ENCODE assay signal across 9 cellular contexts in the genomic region with DNA sequence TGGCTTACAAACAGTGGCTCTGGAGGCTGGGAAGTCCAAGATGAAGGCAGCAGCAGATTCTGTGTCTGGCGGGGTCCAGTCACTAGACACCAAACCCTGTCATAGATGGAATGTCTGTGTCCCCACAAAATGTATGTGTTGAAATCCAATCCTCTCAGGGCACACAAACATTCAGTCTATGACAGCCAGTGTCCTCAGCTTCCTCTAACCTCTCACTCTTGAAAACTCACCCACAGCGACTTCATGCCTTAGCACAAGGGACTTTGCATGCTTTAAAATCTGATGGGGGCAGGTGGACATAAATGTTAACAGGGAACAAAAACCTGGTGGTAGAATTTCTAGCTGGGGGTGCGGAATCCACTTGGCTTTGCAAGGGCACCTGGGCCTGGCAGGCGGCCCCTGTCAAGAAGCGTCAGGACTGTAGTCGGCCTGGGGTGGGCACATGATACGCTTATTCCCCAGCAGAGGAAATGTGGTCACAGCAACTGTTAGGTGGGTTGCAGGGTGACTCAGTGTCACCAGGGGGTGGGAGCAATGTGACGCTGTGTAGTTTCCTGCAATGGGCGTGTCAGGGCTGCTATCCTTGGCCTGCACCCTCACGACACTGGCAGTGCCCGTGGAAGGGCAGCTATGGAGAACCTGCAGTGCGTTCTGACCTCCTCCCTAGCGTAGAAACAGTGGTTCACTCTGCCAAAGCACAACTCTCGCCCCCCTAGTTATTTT. TPM values are rescaled to one million over a fixed set of nuclear protein-coding genes. Genes with fewer than 3 reads are reported as not detected.
DNase-seq lines count a peak whose midpoint lies in the region; ATAC-seq and TF ChIP-seq lines count a peak whose summit lies in the region.
"Had no signal": no experiment of that assay in that cellular context is flagged by ENCODE, and none has a peak within 500 bp of the region (broad histone marks: within the 10 kb centered on the region; RNA-seq: fewer than 3 reads in every experiment).

No MANE protein-coding gene starts in this region.

- POLR2A ChIA-PET in activated CD8-positive, alpha-beta T cell treated with anti-CD3 and anti-CD28 coated beads for 36 hours (lab: Charles Lee): interaction anchor here (0.6 to 4.8 kb wide), 10 partner anchors 9 to 92 kb away, joined by 3 to 34 read pairs (median 4); a partner anchor contains a TSS

- H3K9me3 Mint-ChIP-seq in activated CD8-positive, alpha-beta T cell treated with anti-CD3 and anti-CD28 coated beads for 36 hours: no peaks in the 10 kb centered on the region

- intact Hi-C loops in activated CD8-positive, alpha-beta T cell treated with anti-CD3 and anti-CD28 coated beads for 36 hours (cut with micrococcal nuclease): loop anchor here (2.0 kb wide), 2 partner anchors 15 to 145 kb away; no protein-coding TSS in a partner anchor
- intact Hi-C loops in left cardiac atrium (cut with DNase I): no loop called here

- no peak for TF ChIP-seq CTCF in activated CD8-positive, alpha-beta T cell treated with anti-CD3 and anti-CD28 coated beads for 36 hours (IDR thresholded peaks at IDR 0.05)

- peak; percentile 96 for DNase-seq in activated CD8-positive, alpha-beta T cell treated with anti-CD3 and anti-CD28 coated beads for 36 hours
- DNase-seq in left cardiac atrium (no peak), RKO (ENCODE audit: low spot score) (no peak), cerebellar cortex (ENCODE audit: low spot score) (no peak), NCI-H69 (lab: John Stamatoyannopoulos, UW) (no peak)
- DNase-seq in stimulated activated CD8-positive, alpha-beta memory T cell treated with anti-CD3 and anti-CD28 coated beads, Interleukin-4, amount 100 ng/mL, for 4 hours (ENCODE audit: low read depth in 2 of 2, low spot score in 1 of 2): peak; percentile 73 to 88

- H3K4me1 Mint-ChIP-seq in activated CD8-positive, alpha-beta T cell treated with anti-CD3 and anti-CD28 coated beads for 36 hours (ENCODE audit: low read depth): peaks cover 86% of the 10 kb centered on the region

- peak overlapping the region; percentile 60 for H3K4me3 Mint-ChIP-seq in activated CD8-positive, alpha-beta T cell treated with anti-CD3 and anti-CD28 coated beads for 36 hours

- H3K27ac Mint-ChIP-seq in activated CD8-positive, alpha-beta T cell treated with anti-CD3 and anti-CD28 coated beads for 36 hours: peak overlapping the region; percentile 99

- H3K27me3 Mint-ChIP-seq in activated CD8-positive, alpha-beta T cell treated with anti-CD3 and anti-CD28 coated beads for 36 hours: no peaks in the 10 kb centered on the region

- ATAC-seq in GM21619 (IDR thresholded peaks at IDR 0.05; ENCODE audit: unreplicated experiment) (peak; percentile 66), left cardiac atrium (peak; percentile 24 to 70), HG02571 (IDR thresholded peaks at IDR 0.05; ENCODE audit: unreplicated experiment) (no peak)
- ATAC-seq in activated CD8-positive, alpha-beta T cell treated with anti-CD3 and anti-CD28 coated beads for 36 hours: peak; percentile 84
- ATAC-seq: Panc1 had no signal

- CTCF ChIA-PET in activated CD8-positive, alpha-beta T cell treated with anti-CD3 and anti-CD28 coated beads for 36 hours (lab: Charles Lee): interaction anchor here (0.6 to 1.5 kb wide), 3 partner anchors 13 to 20 kb away, joined by 3 read pairs; no protein-coding TSS in a partner anchor

- peaks cover 36% of the 10 kb centered on the region for H3K36me3 Mint-ChIP-seq in activated CD8-positive, alpha-beta T cell treated with anti-CD3 and anti-CD28 coated beads for 36 hours (ENCODE audit: low read depth)

RNA-seq across cellular contexts. Expression of a gene that starts 17.7 kb away (rescaled TPM):
- total RNA-seq in activated CD8-positive, alpha-beta T cell treated with anti-CD3 and anti-CD28 coated beads for 36 hours: 10 to 100 TPM; 61.3 to 62.4 TPM
- total RNA-seq in left cardiac atrium: 10 to 100 TPM; 19.1 to 19.9 TPM

Comparison
In these comparisons a context has a peak if more than half of its experiments do, and no peak if none do; other contexts are left out.
1. DNase-seq: peak in activated CD8-positive, alpha-beta T cell treated with anti-CD3 and anti-CD28 coated beads for 36 hours (single experiment) and stimulated activated CD8-positive, alpha-beta memory T cell treated with anti-CD3 and anti-CD28 coated beads, Interleukin-4, amount 100 ng/mL, for 4 hours (2 of 2); none in left cardiac atrium (single experiment), RKO (single experiment), cerebellar cortex (single experiment) and NCI-H69 (single experiment).